ENCODE assay signal across 9 cellular contexts in the genomic region with DNA sequence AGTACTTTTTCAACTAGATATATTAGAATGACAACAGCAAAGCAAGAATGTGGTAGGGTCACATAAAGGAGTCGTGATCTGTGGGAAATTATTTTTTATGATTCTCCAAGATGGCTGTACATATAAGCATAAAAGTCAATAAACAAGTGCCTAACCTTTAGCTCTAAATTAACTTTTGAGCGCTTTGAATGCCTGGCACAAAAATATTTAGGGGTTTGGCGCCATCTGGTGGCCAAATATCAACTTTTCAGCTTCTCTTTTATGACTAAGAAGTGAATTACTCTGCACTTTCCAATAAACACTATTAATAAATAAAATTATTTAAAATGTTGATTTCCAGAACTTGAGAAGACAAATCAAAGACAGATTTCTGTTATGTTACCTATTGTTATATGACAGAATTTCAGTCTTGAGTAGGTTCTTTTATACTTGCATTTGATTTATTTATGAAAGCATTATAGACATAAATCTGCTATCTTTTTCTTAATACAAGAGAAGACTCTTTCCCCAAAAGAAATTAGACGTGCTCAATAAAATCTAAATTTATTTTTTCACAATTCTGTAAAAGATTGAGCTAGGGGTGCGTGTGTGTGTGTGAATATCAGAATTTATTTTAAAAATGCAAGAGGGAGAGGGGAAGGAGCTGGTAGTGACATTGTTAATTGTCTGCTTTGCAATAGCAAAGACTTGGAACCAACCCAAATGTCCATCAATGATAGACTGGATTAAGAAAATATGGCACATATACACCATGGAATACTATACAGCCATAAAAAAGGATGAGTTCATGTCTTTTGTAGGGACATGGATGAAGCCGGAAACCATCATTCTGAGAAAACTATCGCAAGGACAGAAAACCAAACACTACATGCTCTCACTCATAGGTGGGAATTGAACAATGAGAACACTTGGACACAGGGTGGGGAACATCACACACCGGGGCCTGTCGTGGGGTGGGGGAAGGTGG. TPM values are rescaled to one million over a fixed set of nuclear protein-coding genes. Genes with fewer than 3 reads are reported as not detected.
DNase-seq lines count a peak whose midpoint lies in the region; ATAC-seq and TF ChIP-seq lines count a peak whose summit lies in the region.
"Had no signal": no experiment of that assay in that cellular context is flagged by ENCODE, and none has a peak within 500 bp of the region (broad histone marks: within the 10 kb centered on the region; RNA-seq: fewer than 3 reads in every experiment).

No MANE protein-coding gene starts in this region.

- H3K4me1 ChIP-seq in uterus: no peaks in the 10 kb centered on the region

- H3K36me3 Mint-ChIP-seq in activated T-helper 17 cell treated with anti-CD3 and anti-CD28 coated beads, Interleukin-2, amount 50 U/mL, for 72 hours (ENCODE audit: low read depth): no peaks in the 10 kb centered on the region

- H3K36me3 ChIP-seq in uterus: no peaks in the 10 kb centered on the region

- H3K27me3 ChIP-seq in uterus: no peaks in the 10 kb centered on the region

- H3K4me3 Mint-ChIP-seq in activated T-helper 17 cell treated with anti-CD3 and anti-CD28 coated beads, Interleukin-2, amount 50 U/mL, for 72 hours: no peak overlapping the region

- peak; percentile 76 for DNase-seq in activated gamma-delta T cell treated with Interleukin-2 at 50 U/mL for 16 hours
- DNase-seq in activated gamma-delta T cell (lab: John Stamatoyannopoulos, UW): no peak
- DNase-seq in Jurkat, Clone E6-1 (ENCODE audit: low read depth, low spot score): peak; percentile 56
- DNase-seq in SHP77 (lab: John Stamatoyannopoulos, UW): peak; percentile 12 to 18
- DNase-seq in foreskin melanocyte: peak; percentile 41
- peak in 6 of 10 donors; percentile 35 to 83 (median 68) for DNase-seq in posterior cingulate gyrus
- DNase-seq in uterus: peak; percentile 45 to 57

- no peak overlapping the region for H3K27ac ChIP-seq in uterus
- H3K27ac ChIP-seq: skin epidermis had no signal

- H3K4me3 ChIP-seq in Jurkat, Clone E6-1 (ENCODE audit: low read length): no peak overlapping the region
- H3K4me3 ChIP-seq in uterus: no peak overlapping the region
- H3K4me3 ChIP-seq: skin epidermis had no signal

- H3K27ac Mint-ChIP-seq in activated T-helper 17 cell treated with anti-CD3 and anti-CD28 coated beads, Interleukin-2, amount 50 U/mL, for 72 hours: no peak overlapping the region

- TF ChIP-seq CTCF in uterus (IDR thresholded peaks at IDR 0.05): peak; percentile 61 to 80 (median 66)

- H3K27me3 Mint-ChIP-seq in activated T-helper 17 cell treated with anti-CD3 and anti-CD28 coated beads, Interleukin-2, amount 50 U/mL, for 72 hours: no peaks in the 10 kb centered on the region

- no peaks in the 10 kb centered on the region for H3K4me1 Mint-ChIP-seq in activated T-helper 17 cell treated with anti-CD3 and anti-CD28 coated beads, Interleukin-2, amount 50 U/mL, for 72 hours

- ATAC-seq in activated T-helper 17 cell treated with anti-CD3 and anti-CD28 coated beads, Interleukin-2, amount 50 U/mL, for 72 hours (replicated peaks): peak; percentile 37

- no peaks in the 10 kb centered on the region for H3K9me3 Mint-ChIP-seq in activated T-helper 17 cell treated with anti-CD3 and anti-CD28 coated beads, Interleukin-2, amount 50 U/mL, for 72 hours

- H3K9me3 ChIP-seq in uterus: no peaks in the 10 kb centered on the region

- no peak for TF ChIP-seq POLR2A in uterus (IDR thresholded peaks at IDR 0.05)

- intact Hi-C loops in posterior cingulate gyrus (cut with DNase I): loop anchor here (1.0 to 10.0 kb wide), 5 partner anchors 35 to 618 kb away; no protein-coding TSS in a partner anchor
- intact Hi-C loops in uterus (cut with DNase I; ENCODE audit: low total_unique reads): loop anchor here (10.0 kb wide), 1 partner anchor 555 kb away; no protein-coding TSS in a partner anchor

RNA-seq across cellular contexts. Expression of a gene that starts 36.7 kb away (rescaled TPM):
- 7.7 TPM for polyA plus RNA-seq in Jurkat, Clone E6-1 (2012; ENCODE audit: insufficient read depth, insufficient read length)
- 10 to 100 TPM; 17.5 to 60.9 TPM for total RNA-seq in activated T-helper 17 cell treated with anti-CD3 and anti-CD28 coated beads, Interleukin-2, amount 50 U/mL, for 72 hours
- 100 to 1,000 TPM in 1 of 4 donors, 10 to 100 TPM in 3; 11.5 to 237 (median 38.6) TPM for total RNA-seq in uterus
